In genomic region chr15:63601026-63601726, GRCh38 we compare ENCODE assay signal across 8 cellular contexts. TPM values are rescaled to one million over a fixed set of nuclear protein-coding genes. Genes with fewer than 3 reads are reported as not detected.
DNase-seq lines count a peak whose midpoint lies in the region; ATAC-seq and TF ChIP-seq lines count a peak whose summit lies in the region.

No MANE protein-coding gene starts in this region.

- no peak for TF ChIP-seq CTCF in body of pancreas (IDR thresholded peaks at IDR 0.05)

- H3K27ac Mint-ChIP-seq in T-helper 17 cell, result peak overlapping the region; percentile 91

- TF ChIP-seq POLR2A in body of pancreas (IDR thresholded peaks at IDR 0.05), result no peak

- H3K4me3 ChIP-seq in body of pancreas, result peak overlapping the region; percentile 52 to 65

- peak; percentile 7 for ATAC-seq in HG03097 (IDR thresholded peaks at IDR 0.05; ENCODE audit: low FRiP score, unreplicated experiment)
- peak; percentile 21 for ATAC-seq in T-helper 17 cell
- peak; percentile 16 for ATAC-seq in body of pancreas

- H3K9me3 ChIP-seq in T-helper 17 cell (ENCODE audit: control insufficient read depth, low read length, poor library complexity, severe bottlenecking) (no peaks in the 10 kb centered on the region), body of pancreas (no peaks in the 10 kb centered on the region)

- H3K4me3 Mint-ChIP-seq in T-helper 17 cell, result peak overlapping the region; percentile 92

- no peaks in the 10 kb centered on the region for H3K36me3 ChIP-seq in body of pancreas (replicated peaks in 1 of 2; ENCODE audit: insufficient read depth in 1 of 2, low read depth in 2 of 2)

- 0 to 1% methylated on average over 37 to 62 of the region's 64 CpGs for WGBS in body of pancreas, 2 donors

- peaks cover 47% of the 10 kb centered on the region for H3K4me1 Mint-ChIP-seq in T-helper 17 cell

- H3K27me3 ChIP-seq in body of pancreas, result no peaks in the 10 kb centered on the region

- H3K27ac ChIP-seq in body of pancreas, result peak overlapping the region; percentile 74 to 94 (median 92)

- peaks cover 43% of the 10 kb centered on the region for H3K4me1 ChIP-seq in body of pancreas

- DNase-seq in NCI-H2171 treated with DMSO at 0.1 percent for 48 hours (lab: John Stamatoyannopoulos, UW) (peak; percentile 43), NCI-H2171 (lab: John Stamatoyannopoulos, UW) (no peak), T-helper 17 cell (peak; percentile 30 to 54 (median 34)), body of pancreas (peak; percentile 39 to 51 (median 44)), iris pigment epithelial cell (ENCODE audit: low read depth) (peak; percentile 47), NCI-H187 (lab: John Stamatoyannopoulos, UW) (no peak)
- DNase-seq in stimulated activated CD4-positive, alpha-beta T cell treated with anti-CD3 and anti-CD28 coated beads, Interleukin-2, amount 100 ng/mL, for 4 hours (ENCODE audit: low read depth), result peak; percentile 32

- no peaks in the 10 kb centered on the region for H3K36me3 Mint-ChIP-seq in T-helper 17 cell (ENCODE audit: low read depth)

- intact Hi-C loops in body of pancreas (cut with DNase I), result no loop called here

- H3K27me3 Mint-ChIP-seq in T-helper 17 cell, result no peaks in the 10 kb centered on the region

RNA-seq across cellular contexts. Expression of gene FBXL22, which starts 4.0 kb away (rescaled TPM):
- total RNA-seq in T-helper 17 cell (1 to 10 TPM in 1 of 2 donors, under 1 TPM in 1; 0.81 to 1.1 TPM), body of pancreas (not detected)

Comparison
In these comparisons a context has a peak if more than half of its experiments do, and no peak if none do; other contexts are left out.
1. DNase-seq: peak in NCI-H2171 treated with DMSO at 0.1 percent for 48 hours (single experiment), T-helper 17 cell (3 of 3), body of pancreas (4 of 4), iris pigment epithelial cell (single experiment) and stimulated activated CD4-positive, alpha-beta T cell treated with anti-CD3 and anti-CD28 coated beads, Interleukin-2, amount 100 ng/mL, for 4 hours (single experiment); none in NCI-H2171 (single experiment) and NCI-H187 (0 of 2).
2. Peak in every context shown above with its lines, with median percentiles within 50 percentile points of each other: ATAC-seq.